Comparison of ENCODE assay signal across 8 cellular contexts in genomic region chr6:158060447-158061360, GRCh38.
DNase-seq lines count a peak whose midpoint lies in the region; ATAC-seq, FAIRE-seq and TF ChIP-seq lines count a peak whose summit lies in the region.

No MANE protein-coding gene starts in this region.

- CTCF ChIA-PET in mammary epithelial cell (lab: Charles Lee; ENCODE audit: low non-redundant PET): no interaction called here

- no peak overlapping the region for H3K4me3 ChIP-seq in mammary epithelial cell (replicated peaks in 1 of 3; ENCODE audit: insufficient read depth in 1 of 3, low read depth in 2 of 3, low read length in 3 of 3)
- peak overlapping the region; percentile 12 for H3K4me3 ChIP-seq in suprapubic skin

- no TSS peak for BruUV-seq in mammary epithelial cell (replicated peaks; lab: Mats Ljungman, UMichigan)

- DNase-seq in DMS153 treated with DMSO at 0.1 percent for 48 hours (lab: John Stamatoyannopoulos, UW; ENCODE audit: unreplicated experiment): peak; percentile 77
- DNase-seq in NCI-H1417 treated with DMSO at 0.1 percent for 48 hours (lab: John Stamatoyannopoulos, UW): peak; percentile 49
- DNase-seq in mammary epithelial cell: peak; percentile 82
- DNase-seq in suprapubic skin (ENCODE audit: low spot score in 2 of 2): peak; percentile 89 to 92
- no peak for DNase-seq in GM19239 (ENCODE audit: insufficient read length, low spot score)
- no peak for DNase-seq in NCI-H187 treated with DMSO at 0.1 percent for 48 hours (lab: John Stamatoyannopoulos, UW)

- TF ChIP-seq CTCF in mammary epithelial cell (conservative IDR thresholded peaks at IDR 0.05 in 1 of 2, IDR thresholded peaks at IDR 0.05 in 1 of 2; ENCODE audit: extremely low read depth in 1 of 2, insufficient read depth in 1 of 2, low read depth in 1 of 2, low read length in 2 of 2) (no peak), suprapubic skin (IDR thresholded peaks at IDR 0.05) (no peak)

- H3K27me3 ChIP-seq in mammary epithelial cell (ENCODE audit: insufficient read depth, low read length) (no peaks in the 10 kb centered on the region), layer of hippocampus (ENCODE audit: control insufficient read depth, insufficient read depth, low read length) (no peaks in the 10 kb centered on the region), suprapubic skin (no peaks in the 10 kb centered on the region)

- no peaks in the 10 kb centered on the region for H3K9me3 ChIP-seq in mammary epithelial cell (replicated peaks; ENCODE audit: insufficient read depth, low read length)
- H3K9me3 ChIP-seq in suprapubic skin: no peaks in the 10 kb centered on the region

- H3K4me2 ChIP-seq in mammary epithelial cell (ENCODE audit: insufficient read depth, low read depth, low read length): peak overlapping the region; percentile 55

- TF ChIP-seq POLR2A in suprapubic skin (IDR thresholded peaks at IDR 0.05): no peak

- H3K79me2 ChIP-seq in mammary epithelial cell (ENCODE audit: insufficient read depth, low read length): no peaks in the 10 kb centered on the region

- H3K9ac ChIP-seq in mammary epithelial cell (ENCODE audit: insufficient read depth, low read length): peak overlapping the region; percentile 46

- H2AFZ ChIP-seq in mammary epithelial cell (ENCODE audit: low read depth, low read length): peak overlapping the region; percentile 59

- H3K36me3 ChIP-seq in mammary epithelial cell (ENCODE audit: insufficient read depth, low read length): no peaks in the 10 kb centered on the region
- peaks cover 17% of the 10 kb centered on the region for H3K36me3 ChIP-seq in suprapubic skin

- dilution Hi-C loops in mammary epithelial cell (cut with HindIII; ENCODE audit: low sequenced_read_pairs): no loop called here

- in situ Hi-C loops in mammary epithelial cell (cut with MboI; ENCODE audit: low sequenced_read_pairs in 2 of 2): no loop called here

- TF ChIP-seq EP300 in suprapubic skin (IDR thresholded peaks at IDR 0.05): no peak

- H3K27ac ChIP-seq in mammary epithelial cell (ENCODE audit: insufficient read depth, low read depth, low read length) (peak overlapping the region; percentile 81), layer of hippocampus (ENCODE audit: low read depth, low read length) (peak overlapping the region; percentile 74), suprapubic skin (peak overlapping the region; percentile 84)

- peaks cover 33% of the 10 kb centered on the region for H3K4me1 ChIP-seq in mammary epithelial cell (ENCODE audit: insufficient read depth, low read length)
- H3K4me1 ChIP-seq in suprapubic skin: peaks cover 44% of the 10 kb centered on the region

- no peak for ATAC-seq in GM21423 (IDR thresholded peaks at IDR 0.05; ENCODE audit: unreplicated experiment)

- intact Hi-C loops in mammary epithelial cell (cut with micrococcal nuclease): no loop called here

- WGBS in mammary epithelial cell (ENCODE audit: low coverage, missing lambda C conversion rate): 27% methylated on average over 11 of the region's 12 CpGs
- WGBS in suprapubic skin: 17% methylated on average over 9 of the region's 12 CpGs

- FAIRE-seq in GM19239 (lab: Jason Lieb, UNC): no peak

- no peaks in the 10 kb centered on the region for H4K20me1 ChIP-seq in mammary epithelial cell (ENCODE audit: insufficient read depth, low read length)

Comparison
In these comparisons a context has a peak if more than half of its experiments do, and no peak if none do; other contexts are left out.
1. DNase-seq: peak in DMS153 treated with DMSO at 0.1 percent for 48 hours (single experiment), NCI-H1417 treated with DMSO at 0.1 percent for 48 hours (single experiment), mammary epithelial cell (single experiment) and suprapubic skin (2 of 2); none in GM19239 (single experiment) and NCI-H187 treated with DMSO at 0.1 percent for 48 hours (single experiment).
2. Peak in every context shown above with its lines, with median percentiles within 50 percentile points of each other: H3K27ac ChIP-seq.